7 cellular contexts compared by ENCODE assay signal in the genomic region with DNA sequence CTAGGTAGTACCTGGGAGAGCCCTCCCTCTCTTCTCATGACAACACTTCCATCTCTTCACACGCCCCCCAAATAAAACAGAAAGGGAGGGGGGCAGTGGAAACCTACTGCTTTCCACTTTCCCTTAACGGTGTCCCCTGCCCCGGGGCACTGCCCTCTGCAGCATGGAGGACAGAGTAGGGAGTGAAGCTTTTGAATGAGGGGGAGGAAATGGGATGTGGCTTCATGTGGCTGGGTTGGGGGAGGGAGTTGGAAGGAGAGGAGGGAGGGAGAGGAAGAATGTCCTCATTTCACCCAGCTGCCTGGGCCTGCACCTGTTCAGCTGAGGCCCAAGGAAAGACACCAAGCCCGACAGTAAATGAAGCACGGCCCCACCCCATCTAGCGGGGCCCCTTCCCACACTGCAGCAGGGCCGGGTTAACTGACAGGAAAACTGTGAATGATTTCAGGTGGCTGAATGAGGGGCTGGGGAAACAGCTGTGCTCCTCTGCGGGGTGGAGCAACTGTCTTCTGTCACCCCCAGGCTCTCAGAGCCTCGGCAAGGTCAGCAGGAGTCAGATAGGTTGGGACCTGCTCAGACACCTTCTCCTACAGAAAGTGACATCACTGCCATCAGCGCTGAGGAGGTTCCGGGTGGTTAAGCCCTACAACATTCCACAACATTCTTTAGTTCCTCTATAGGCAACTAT. TPM values are rescaled to one million over a fixed set of nuclear protein-coding genes. Genes with fewer than 3 reads are reported as not detected.
DNase-seq lines count a peak whose midpoint lies in the region; ATAC-seq and TF ChIP-seq lines count a peak whose summit lies in the region.

No MANE protein-coding gene starts in this region.

- H3K27me3 Mint-ChIP-seq in naive thymus-derived CD4-positive, alpha-beta T cell: no peaks in the 10 kb centered on the region

- H3K4me3 ChIP-seq in NB4 (ENCODE audit: low read depth, low read length): peak overlapping the region; percentile 23
- no peak overlapping the region for H3K4me3 ChIP-seq in naive thymus-derived CD4-positive, alpha-beta T cell (ENCODE audit: low read length)
- no peak overlapping the region for H3K4me3 ChIP-seq in foreskin fibroblast (ENCODE audit: low read depth in 1 of 2, low read length in 2 of 2)

- H3K27ac ChIP-seq in naive thymus-derived CD4-positive, alpha-beta T cell (ENCODE audit: low read depth, low read length): peak overlapping the region; percentile 65

- no peak for TF ChIP-seq POLR2A in NB4 (IDR thresholded peaks at IDR 0.05; ENCODE audit: extremely low read depth, insufficient read length)

- peaks cover 0 to 57% (median 4%) of the 10 kb centered on the region in 3 experiments for H3K36me3 ChIP-seq in naive thymus-derived CD4-positive, alpha-beta T cell (ENCODE audit: control insufficient read depth in 2 of 3, insufficient read depth in 3 of 3, low read length in 3 of 3)

- peaks cover 0 to 8% (median 0%) of the 10 kb centered on the region in 11 donors for H3K9me3 Mint-ChIP-seq in naive thymus-derived CD4-positive, alpha-beta T cell

- peak; percentile 97 for DNase-seq in NB4 (ENCODE audit: low read depth)
- DNase-seq in activated naive CD4-positive, alpha-beta T cell treated with anti-CD3 and anti-CD28 coated beads, Interleukin-2, amount 50 U/mL, for 16 hours: peak; percentile 12
- DNase-seq in naive thymus-derived CD4-positive, alpha-beta T cell: peak in 3 of 9 donors; percentile 21 to 35 (median 30)
- DNase-seq in foreskin fibroblast: no peak

- peaks cover 0 to 34% (median 17%) of the 10 kb centered on the region in 5 donors for H3K36me3 Mint-ChIP-seq in naive thymus-derived CD4-positive, alpha-beta T cell

- no peaks in the 10 kb centered on the region for H3K9me3 ChIP-seq in naive thymus-derived CD4-positive, alpha-beta T cell (ENCODE audit: control insufficient read depth in 2 of 3, low read length in 3 of 3)

- POLR2A ChIA-PET in naive thymus-derived CD4-positive, alpha-beta T cell (lab: Charles Lee): interaction anchor here (0.6 to 2.8 kb wide), 5 partner anchors 15 to 72 kb away, joined by 3 to 10 read pairs (median 4); no protein-coding TSS in a partner anchor

- H3K4me1 ChIP-seq in naive thymus-derived CD4-positive, alpha-beta T cell (ENCODE audit: control insufficient read depth in 2 of 2, insufficient read depth in 2 of 2, low read length in 2 of 2): peaks cover 37 to 56% of the 10 kb centered on the region in 2 donors

- no peaks in the 10 kb centered on the region for H3K27me3 ChIP-seq in naive thymus-derived CD4-positive, alpha-beta T cell (ENCODE audit: control insufficient read depth in 2 of 2, insufficient read depth in 2 of 2, low read length in 2 of 2)

- H3K27ac Mint-ChIP-seq in naive thymus-derived CD4-positive, alpha-beta T cell: peak overlapping the region; percentile 73 to 93 (median 88)

- intact Hi-C loops in naive thymus-derived CD4-positive, alpha-beta T cell (cut with micrococcal nuclease): loop anchor here (1.0 kb wide), 2 partner anchors 12 to 35 kb away; no protein-coding TSS in a partner anchor

- ATAC-seq in GM21390 (IDR thresholded peaks at IDR 0.05; ENCODE audit: unreplicated experiment): peak; percentile 55
- peak; percentile 53 for ATAC-seq in naive thymus-derived CD4-positive, alpha-beta T cell
- ATAC-seq in HG02981 (IDR thresholded peaks at IDR 0.05; ENCODE audit: unreplicated experiment): no peak
- no peak for ATAC-seq in HG03469 (IDR thresholded peaks at IDR 0.05; ENCODE audit: unreplicated experiment)

- H3K4me3 Mint-ChIP-seq in naive thymus-derived CD4-positive, alpha-beta T cell: peak overlapping the region; percentile 54 to 84 (median 72)

- no peak for TF ChIP-seq CTCF in NB4 (IDR thresholded peaks at IDR 0.05; ENCODE audit: low read depth, low read length)
- TF ChIP-seq CTCF in foreskin fibroblast (IDR thresholded peaks at IDR 0.05; ENCODE audit: low read depth, low read length): no peak

- CTCF ChIA-PET in naive thymus-derived CD4-positive, alpha-beta T cell (lab: Charles Lee): interaction anchor here (0.6 to 0.9 kb wide), 3 partner anchors 10 to 58 kb away, joined by 3 read pairs; no protein-coding TSS in a partner anchor

- peaks cover 71 to 90% (median 83%) of the 10 kb centered on the region in 7 donors for H3K4me1 Mint-ChIP-seq in naive thymus-derived CD4-positive, alpha-beta T cell

RNA-seq across cellular contexts. Expression of gene TAF8, which starts 40.0 kb away (rescaled TPM):
- total RNA-seq in naive thymus-derived CD4-positive, alpha-beta T cell: 10 to 100 TPM; 41.6 to 58.2 (median 50.8) TPM
- 10 to 100 TPM; 23.3 to 24.6 TPM for polyA plus RNA-seq in naive thymus-derived CD4-positive, alpha-beta T cell

Comparison
In these comparisons a context has a peak if more than half of its experiments do, and no peak if none do; other contexts are left out.
1. ATAC-seq: peak in GM21390 (single experiment) and naive thymus-derived CD4-positive, alpha-beta T cell (single experiment); none in HG02981 (single experiment) and HG03469 (single experiment).
2. DNase-seq: peak in NB4 (single experiment) and activated naive CD4-positive, alpha-beta T cell treated with anti-CD3 and anti-CD28 coated beads, Interleukin-2, amount 50 U/mL, for 16 hours (single experiment); none in foreskin fibroblast (0 of 2).